8 cellular contexts compared by ENCODE assay signal in the genomic region with DNA sequence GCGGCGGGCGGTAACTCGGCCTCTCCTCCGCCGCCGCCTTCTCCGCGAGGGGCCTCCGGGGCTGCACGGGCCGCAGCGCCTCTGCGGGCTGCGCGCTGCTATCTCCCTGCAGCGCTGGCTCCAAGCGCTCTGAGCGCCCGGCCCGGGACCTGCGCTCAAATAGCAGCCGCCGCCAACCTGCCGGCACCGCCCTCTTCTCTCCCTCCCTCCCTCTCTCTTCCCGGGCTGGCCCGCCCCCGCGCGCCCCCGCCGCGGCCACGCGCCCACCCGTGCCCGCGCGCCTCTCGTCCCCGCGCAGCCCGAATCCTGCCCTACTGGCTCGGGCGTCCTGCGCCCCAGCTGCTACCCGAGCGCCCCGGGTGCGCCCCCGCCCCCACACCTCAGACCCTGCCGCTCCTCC. TPM values are rescaled to one million over a fixed set of nuclear protein-coding genes. Genes with fewer than 3 reads are reported as not detected.
DNase-seq lines count a peak whose midpoint lies in the region; ATAC-seq, FAIRE-seq and TF ChIP-seq lines count a peak whose summit lies in the region.

A gene (minus strand): TSS at position 131 of the 400 bp plus-strand sequence. CDS start 211 bp downstream, outside the sequence.

- no peaks in the 10 kb centered on the region for H3K27me3 ChIP-seq in WERI-Rb-1 (ENCODE audit: insufficient read depth, low read depth, severe bottlenecking)
- H3K27me3 ChIP-seq in breast epithelium: no peaks in the 10 kb centered on the region
- peaks cover 13 to 63% of the 10 kb centered on the region in 2 experiments; a peak in 4 of 5 replicates for H3K27me3 ChIP-seq in HepG2 (ENCODE audit: control insufficient read depth in 1 of 2, insufficient read depth in 2 of 2, low read length in 2 of 2)

- H3K4me1 ChIP-seq in breast epithelium (peaks cover 4 to 7% of the 10 kb centered on the region in 2 donors), HepG2 (ENCODE audit: insufficient read depth, low read length) (no peaks in the 10 kb centered on the region)

- TF ChIP-seq POLR2A in breast epithelium (IDR thresholded peaks at IDR 0.05): no peak
- TF ChIP-seq POLR2A in HepG2 (IDR thresholded peaks at IDR 0.05; ENCODE audit: insufficient read depth in 1 of 2, low read depth in 2 of 2, low read length in 2 of 2): no peak

- intact Hi-C loops in breast epithelium (cut with DNase I; ENCODE audit: low total_unique reads) (no loop called here), HepG2 (cut with micrococcal nuclease; ENCODE audit: unreplicated experiment) (no loop called here)

- no peaks in the 10 kb centered on the region for H3K9me3 ChIP-seq in WERI-Rb-1 (ENCODE audit: severe bottlenecking)
- no peaks in the 10 kb centered on the region for H3K9me3 ChIP-seq in breast epithelium
- H3K9me3 ChIP-seq in HepG2 (ENCODE audit: low read length): no peaks in the 10 kb centered on the region

- peak within 1 kb of the TSS; percentile 56 for H3K27ac ChIP-seq in WERI-Rb-1
- peak within 1 kb of the TSS; percentile 48 to 72 for H3K27ac ChIP-seq in breast epithelium
- H3K27ac ChIP-seq in HepG2 (ENCODE audit: extremely low read length, insufficient read depth, low read length): no peak within 1 kb of the TSS

- POLR2A ChIA-PET in HEK293T (lab: Yijun Ruan, JAX): no interaction called here
- POLR2A ChIA-PET in HepG2 (lab: Yijun Ruan, JAX): no interaction called here

- TF ChIP-seq RAD21 in HepG2 (CRISPR knock-in tag; IDR thresholded peaks at IDR 0.05): no peak

- no peak within 1 kb of the TSS for H2AFZ ChIP-seq in HepG2 (ENCODE audit: low read length)

- WGBS in HepG2 (ENCODE audit: low lambda C conversion rate): 17% methylated on average over 4 of the region's 53 CpGs

- H3K4me3 ChIP-seq in WERI-Rb-1 (ENCODE audit: low read depth, low read length) (peak within 1 kb of the TSS; percentile 48), breast epithelium (peak within 1 kb of the TSS; percentile 43 to 86 (median 64)), HepG2 (replicated peaks in 1 of 3; ENCODE audit: insufficient read depth in 1 of 3, low read depth in 2 of 3, low read length in 3 of 3) (peak within 1 kb of the TSS in 1 of 3 experiments; percentile 46; a peak in 3 of 6 replicates)

- H3K9ac ChIP-seq in HepG2 (ENCODE audit: insufficient read depth, low read depth, low read length): no peak within 1 kb of the TSS

- no peaks in the 10 kb centered on the region for H3K79me2 ChIP-seq in HepG2 (ENCODE audit: insufficient read depth, low read length)

- no peak for FAIRE-seq in HepG2 (lab: Jason Lieb, UNC)

- no peak for TF ChIP-seq EP300 in HepG2 (IDR thresholded peaks at IDR 0.05; ENCODE audit: low read depth in 2 of 2, low read length in 2 of 2)
- no peak for TF ChIP-seq EP300 in HepG2 (CRISPR knock-in tag; IDR thresholded peaks at IDR 0.05; ENCODE audit: borderline replicate concordance)

- TF ChIP-seq CTCF in WERI-Rb-1 (IDR thresholded peaks at IDR 0.05; ENCODE audit: low read depth, low read length) (0 out of 2 replicates have a peak, but pooled peaks have one; percentile 8), breast epithelium (IDR thresholded peaks at IDR 0.05) (no peak), HepG2 (CRISPR knock-in tag; IDR thresholded peaks at IDR 0.05) (no peak)

- ATAC-seq in HepG2: peak; percentile 71
- ATAC-seq in HG02852 (IDR thresholded peaks at IDR 0.05; ENCODE audit: unreplicated experiment): no peak
- ATAC-seq in HG03520 (IDR thresholded peaks at IDR 0.05; ENCODE audit: unreplicated experiment): no peak

- no TSS peak for BruUV-seq in HepG2 (replicated peaks; lab: Mats Ljungman, UMichigan)

- peaks cover 4% of the 10 kb centered on the region; the same call in 1 of the 2 replicates for H4K20me1 ChIP-seq in HepG2 (ENCODE audit: insufficient read depth, low read length)

- no peaks in the 10 kb centered on the region for H3K36me3 ChIP-seq in WERI-Rb-1
- no peaks in the 10 kb centered on the region for H3K36me3 ChIP-seq in breast epithelium
- no peaks in the 10 kb centered on the region for H3K36me3 ChIP-seq in HepG2 (replicated peaks in 1 of 2; ENCODE audit: control insufficient read depth in 1 of 2, insufficient read depth in 2 of 2, low read length in 2 of 2)

- peak; percentile 99 for DNase-seq in 8988T
- DNase-seq in HEK293T (ENCODE audit: extremely low spot score): peak; percentile 83
- peak; percentile 84 for DNase-seq in WERI-Rb-1
- peak; percentile 49 to 73 for DNase-seq in breast epithelium (ENCODE audit: low spot score in 2 of 2)
- no peak for DNase-seq in HepG2 (ENCODE audit: low spot score)
- peak; percentile 40 for DNase-seq in stimulated activated CD4-positive, alpha-beta T cell treated with anti-CD3 and anti-CD28 coated beads, Interleukin-4, amount 100 ng/mL, for 24 hours

- CTCF ChIA-PET in HEK293T (lab: Yijun Ruan, JAX): no interaction called here
- CTCF ChIA-PET in HepG2 (lab: Yijun Ruan, JAX; ENCODE audit: low intra/inter-chr PET ratio, low total read pairs): no interaction called here

- in situ Hi-C loops in HepG2 (cut with HindIII; ENCODE audit: extremely low pct_ligation_motif_present, low pct_unique_long_range_greater_than_20kb): no loop called here

- peak within 1 kb of the TSS; percentile 32 for H3K4me2 ChIP-seq in HepG2 (ENCODE audit: low read depth, low read length)

TF ChIP-seq in HEK293T, 16 proteins besides CTCF, POLR2A, EP300 and RAD21 (continues in another document):
- TF ChIP-seq FOXM1 (IDR thresholded peaks at IDR 0.05; ENCODE audit: borderline replicate concordance) (no peak), BHLHE40 (IDR thresholded peaks at IDR 0.05; ENCODE audit: borderline replicate concordance) (no peak), LEF1 (IDR thresholded peaks at IDR 0.05; ENCODE audit: borderline replicate concordance) (no peak), SUZ12 (IDR thresholded peaks at IDR 0.05) (no peak), SP1 (IDR thresholded peaks at IDR 0.05) (no peak), CTBP1 (IDR thresholded peaks at IDR 0.05; ENCODE audit: borderline replicate concordance) (no peak), ELF4 (IDR thresholded peaks at IDR 0.05) (no peak), ARNT (IDR thresholded peaks at IDR 0.05) (no peak), ZNF384 (IDR thresholded peaks at IDR 0.05) (no peak), FOXA1 (IDR thresholded peaks at IDR 0.05) (no peak)
- TF ChIP-seq, protein P1, sequence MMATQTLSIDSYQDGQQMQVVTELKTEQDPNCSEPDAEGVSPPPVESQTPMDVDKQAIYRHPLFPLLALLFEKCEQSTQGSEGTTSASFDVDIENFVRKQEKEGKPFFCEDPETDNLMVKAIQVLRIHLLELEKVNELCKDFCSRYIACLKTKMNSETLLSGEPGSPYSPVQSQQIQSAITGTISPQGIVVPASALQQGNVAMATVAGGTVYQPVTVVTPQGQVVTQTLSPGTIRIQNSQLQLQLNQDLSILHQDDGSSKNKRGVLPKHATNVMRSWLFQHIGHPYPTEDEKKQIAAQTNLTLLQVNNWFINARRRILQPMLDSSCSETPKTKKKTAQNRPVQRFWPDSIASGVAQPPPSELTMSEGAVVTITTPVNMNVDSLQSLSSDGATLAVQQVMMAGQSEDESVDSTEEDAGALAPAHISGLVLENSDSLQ (IDR thresholded peaks at IDR 0.05): no peak

TF ChIP-seq in HepG2, 621 proteins besides CTCF, POLR2A, EP300 and RAD21 (continues in another document):
- TF ChIP-seq HNRNPLL (IDR thresholded peaks at IDR 0.05; ENCODE audit: low read depth, low read length, poor library complexity, severe bottlenecking): peak; percentile 41
- TF ChIP-seq, protein P2, sequence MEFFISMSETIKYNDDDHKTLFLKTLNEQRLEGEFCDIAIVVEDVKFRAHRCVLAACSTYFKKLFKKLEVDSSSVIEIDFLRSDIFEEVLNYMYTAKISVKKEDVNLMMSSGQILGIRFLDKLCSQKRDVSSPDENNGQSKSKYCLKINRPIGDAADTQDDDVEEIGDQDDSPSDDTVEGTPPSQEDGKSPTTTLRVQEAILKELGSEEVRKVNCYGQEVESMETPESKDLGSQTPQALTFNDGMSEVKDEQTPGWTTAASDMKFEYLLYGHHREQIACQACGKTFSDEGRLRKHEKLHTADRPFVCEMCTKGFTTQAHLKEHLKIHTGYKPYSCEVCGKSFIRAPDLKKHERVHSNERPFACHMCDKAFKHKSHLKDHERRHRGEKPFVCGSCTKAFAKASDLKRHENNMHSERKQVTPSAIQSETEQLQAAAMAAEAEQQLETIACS (CRISPR knock-in tag; IDR thresholded peaks at IDR 0.05): peak; percentile 68
- no peak for TF ChIP-seq ZNF549 (CRISPR knock-in tag; IDR thresholded peaks at IDR 0.05)
- TF ChIP-seq, protein P3, sequence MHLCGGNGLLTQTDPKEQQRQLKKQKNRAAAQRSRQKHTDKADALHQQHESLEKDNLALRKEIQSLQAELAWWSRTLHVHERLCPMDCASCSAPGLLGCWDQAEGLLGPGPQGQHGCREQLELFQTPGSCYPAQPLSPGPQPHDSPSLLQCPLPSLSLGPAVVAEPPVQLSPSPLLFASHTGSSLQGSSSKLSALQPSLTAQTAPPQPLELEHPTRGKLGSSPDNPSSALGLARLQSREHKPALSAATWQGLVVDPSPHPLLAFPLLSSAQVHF (CRISPR knock-in tag; IDR thresholded peaks at IDR 0.05): no peak
- no peak for TF ChIP-seq HOXD1 (CRISPR knock-in tag; IDR thresholded peaks at IDR 0.05)

RNA-seq across cellular contexts. Expression of the gene that starts here (rescaled TPM):
- total RNA-seq in breast epithelium (1 to 10 TPM in 2 of 3 donors, under 1 TPM in 1; 0.80 to 2.0 (median 1.5) TPM), HepG2 (2016; rRNA removed; fragmentation: Illumina TruSeq; extraction: Trizol) (not detected in 2 replicates)
- total RNA-seq in HepG2 (2016; cell fraction: cytosol; rRNA removed; fragmentation: Illumina TruSeq; extraction: Trizol; ENCODE audit: low read depth): not detected in 2 replicates
- total RNA-seq in HepG2 (2016; cell fraction: insoluble cytoplasmic fraction; rRNA removed; fragmentation: Illumina TruSeq; extraction: Trizol): not detected in 2 replicates
- not detected in 2 replicates for total RNA-seq in HepG2 (2016; cell fraction: membrane; rRNA removed; fragmentation: Illumina TruSeq; extraction: Trizol)
- total RNA-seq in HepG2 (2016; cell fraction: nucleus; rRNA removed; fragmentation: Illumina TruSeq; extraction: Trizol): not detected in 2 replicates
- not detected in 2 replicates for polyA plus RNA-seq in HepG2 (2011; rRNA removed)
- 0.01 TPM in 1 of 2 replicates, not detected in the other for polyA plus RNA-seq in HepG2 (2011; cell fraction: cytosol; rRNA removed)
- 0.05 TPM in 1 of 2 replicates, not detected in the other for polyA plus RNA-seq in HepG2 (2011; cell fraction: nucleus; rRNA removed)
- polyA plus RNA-seq in HepG2 (2012): 0.07 and 0.15 TPM in 2 replicates
- polyA plus RNA-seq in HepG2 (2016; cell fraction: cytosol; fragmentation: Illumina TruSeq; extraction: Trizol; ENCODE audit: low read depth): not detected in 2 replicates
- polyA plus RNA-seq in HepG2 (2016; cell fraction: insoluble cytoplasmic fraction; fragmentation: Illumina TruSeq; extraction: Trizol; ENCODE audit: low read depth): 0.19 TPM in 1 of 2 replicates, not detected in the other
- not detected in 2 replicates for polyA plus RNA-seq in HepG2 (2016; cell fraction: membrane; fragmentation: Illumina TruSeq; extraction: Trizol; ENCODE audit: low read depth)
- not detected in 2 replicates for polyA plus RNA-seq in HepG2 (2016; cell fraction: nucleus; fragmentation: Illumina TruSeq; extraction: Trizol; ENCODE audit: insufficient read depth, low read depth)
- polyA minus RNA-seq in HepG2 (2011; rRNA and poly(A)+ RNA removed; ENCODE audit: low replicate concordance): 0.02 TPM in 1 of 2 replicates, not detected in the other
- polyA minus RNA-seq in HepG2 (2011; cell fraction: cytosol; rRNA and poly(A)+ RNA removed): not detected in 2 replicates
- not detected in 2 replicates for polyA minus RNA-seq in HepG2 (2011; cell fraction: nucleus; rRNA and poly(A)+ RNA removed)

Comparison
In these comparisons a context has a peak if more than half of its experiments do, and no peak if none do; other contexts are left out.
1. Peak in ATAC-seq and H3K4me2 ChIP-seq in HepG2; RNA of the gene not detected or under 1 TPM.